2 cellular contexts compared by ENCODE assay signal in the genomic region with DNA sequence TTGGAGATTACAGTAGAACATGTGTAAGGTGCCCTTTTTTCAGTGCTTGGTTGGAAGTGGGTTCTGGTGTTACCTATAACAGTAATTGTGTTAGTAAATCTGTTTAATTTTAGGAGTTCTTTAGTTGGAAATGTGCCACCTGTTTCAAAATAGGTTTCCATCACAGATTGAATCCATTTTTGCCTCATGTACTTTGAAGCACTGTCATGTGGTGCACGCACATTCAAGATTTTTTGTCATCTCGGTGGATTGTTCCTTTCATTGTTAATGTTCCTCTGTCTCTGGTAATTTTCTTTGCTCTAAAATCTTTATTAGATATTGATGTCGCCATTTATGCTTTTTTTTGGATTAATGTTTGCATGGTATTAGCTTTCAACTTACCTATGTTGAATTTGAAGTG.
TF ChIP-seq lines count a peak whose summit lies in the region.

No MANE protein-coding gene starts in this region.

TF ChIP-seq in SK-N-SH, 30 proteins besides CTCF, POLR2A, EP300 and RAD21 (continued from another document):
- TF ChIP-seq TAF1 (IDR thresholded peaks at IDR 0.05; ENCODE audit: borderline replicate concordance, low read depth, low read length) (no peak), SIN3A (IDR thresholded peaks at IDR 0.05; ENCODE audit: borderline replicate concordance, low read depth, low read length) (no peak), YY1 (IDR thresholded peaks at IDR 0.05; ENCODE audit: low read depth) (no peak), FOXJ3 (CRISPR knock-in tag; IDR thresholded peaks at IDR 0.05) (no peak), FOSL2 (IDR thresholded peaks at IDR 0.05; ENCODE audit: borderline replicate concordance, low read depth) (no peak), GATA2 (CRISPR knock-in tag; IDR thresholded peaks at IDR 0.05) (no peak)
- TF ChIP-seq, protein P1, sequence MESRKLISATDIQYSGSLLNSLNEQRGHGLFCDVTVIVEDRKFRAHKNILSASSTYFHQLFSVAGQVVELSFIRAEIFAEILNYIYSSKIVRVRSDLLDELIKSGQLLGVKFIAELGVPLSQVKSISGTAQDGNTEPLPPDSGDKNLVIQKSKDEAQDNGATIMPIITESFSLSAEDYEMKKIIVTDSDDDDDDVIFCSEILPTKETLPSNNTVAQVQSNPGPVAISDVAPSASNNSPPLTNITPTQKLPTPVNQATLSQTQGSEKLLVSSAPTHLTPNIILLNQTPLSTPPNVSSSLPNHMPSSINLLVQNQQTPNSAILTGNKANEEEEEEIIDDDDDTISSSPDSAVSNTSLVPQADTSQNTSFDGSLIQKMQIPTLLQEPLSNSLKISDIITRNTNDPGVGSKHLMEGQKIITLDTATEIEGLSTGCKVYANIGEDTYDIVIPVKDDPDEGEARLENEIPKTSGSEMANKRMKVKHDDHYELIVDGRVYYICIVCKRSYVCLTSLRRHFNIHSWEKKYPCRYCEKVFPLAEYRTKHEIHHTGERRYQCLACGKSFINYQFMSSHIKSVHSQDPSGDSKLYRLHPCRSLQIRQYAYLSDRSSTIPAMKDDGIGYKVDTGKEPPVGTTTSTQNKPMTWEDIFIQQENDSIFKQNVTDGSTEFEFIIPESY (IDR thresholded peaks at IDR 0.05; ENCODE audit: borderline replicate concordance, low read depth) = no peak

TF ChIP-seq in SK-N-SH treated with all-trans-retinoic acid at 6 μM for 48 hours, 23 proteins besides CTCF, POLR2A, EP300 and RAD21 (continued from another document):
- TF ChIP-seq, protein P2, sequence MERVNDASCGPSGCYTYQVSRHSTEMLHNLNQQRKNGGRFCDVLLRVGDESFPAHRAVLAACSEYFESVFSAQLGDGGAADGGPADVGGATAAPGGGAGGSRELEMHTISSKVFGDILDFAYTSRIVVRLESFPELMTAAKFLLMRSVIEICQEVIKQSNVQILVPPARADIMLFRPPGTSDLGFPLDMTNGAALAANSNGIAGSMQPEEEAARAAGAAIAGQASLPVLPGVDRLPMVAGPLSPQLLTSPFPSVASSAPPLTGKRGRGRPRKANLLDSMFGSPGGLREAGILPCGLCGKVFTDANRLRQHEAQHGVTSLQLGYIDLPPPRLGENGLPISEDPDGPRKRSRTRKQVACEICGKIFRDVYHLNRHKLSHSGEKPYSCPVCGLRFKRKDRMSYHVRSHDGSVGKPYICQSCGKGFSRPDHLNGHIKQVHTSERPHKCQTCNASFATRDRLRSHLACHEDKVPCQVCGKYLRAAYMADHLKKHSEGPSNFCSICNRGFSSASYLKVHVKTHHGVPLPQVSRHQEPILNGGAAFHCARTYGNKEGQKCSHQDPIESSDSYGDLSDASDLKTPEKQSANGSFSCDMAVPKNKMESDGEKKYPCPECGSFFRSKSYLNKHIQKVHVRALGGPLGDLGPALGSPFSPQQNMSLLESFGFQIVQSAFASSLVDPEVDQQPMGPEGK (CRISPR knock-in tag; IDR thresholded peaks at IDR 0.05; ENCODE audit: borderline replicate concordance) = no peak
- TF ChIP-seq, protein P3, sequence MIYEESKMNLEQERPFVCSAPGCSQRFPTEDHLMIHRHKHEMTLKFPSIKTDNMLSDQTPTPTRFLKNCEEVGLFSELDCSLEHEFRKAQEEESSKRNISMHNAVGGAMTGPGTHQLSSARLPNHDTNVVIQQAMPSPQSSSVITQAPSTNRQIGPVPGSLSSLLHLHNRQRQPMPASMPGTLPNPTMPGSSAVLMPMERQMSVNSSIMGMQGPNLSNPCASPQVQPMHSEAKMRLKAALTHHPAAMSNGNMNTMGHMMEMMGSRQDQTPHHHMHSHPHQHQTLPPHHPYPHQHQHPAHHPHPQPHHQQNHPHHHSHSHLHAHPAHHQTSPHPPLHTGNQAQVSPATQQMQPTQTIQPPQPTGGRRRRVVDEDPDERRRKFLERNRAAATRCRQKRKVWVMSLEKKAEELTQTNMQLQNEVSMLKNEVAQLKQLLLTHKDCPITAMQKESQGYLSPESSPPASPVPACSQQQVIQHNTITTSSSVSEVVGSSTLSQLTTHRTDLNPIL (CRISPR knock-in tag; IDR thresholded peaks at IDR 0.05; ENCODE audit: low read depth) = no peak
- no peak for TF ChIP-seq ZNF70 (CRISPR knock-in tag; IDR thresholded peaks at IDR 0.05)
- no peak for TF ChIP-seq RARB (CRISPR knock-in tag; IDR thresholded peaks at IDR 0.05)
- no peak for TF ChIP-seq SNAI2 (CRISPR knock-in tag; IDR thresholded peaks at IDR 0.05)
- no peak for TF ChIP-seq ZNF565 (CRISPR knock-in tag; conservative IDR thresholded peaks at IDR 0.05; ENCODE audit: low read depth)
- TF ChIP-seq BACH2 (CRISPR knock-in tag; IDR thresholded peaks at IDR 0.05; ENCODE audit: borderline replicate concordance) = no peak
- no peak for TF ChIP-seq ZFP3 (CRISPR knock-in tag; IDR thresholded peaks at IDR 0.05)
- no peak for TF ChIP-seq ESRRG (CRISPR knock-in tag; IDR thresholded peaks at IDR 0.05)
- no peak for TF ChIP-seq GLIS3 (CRISPR knock-in tag; IDR thresholded peaks at IDR 0.05)
- TF ChIP-seq OSR1 (CRISPR knock-in tag; IDR thresholded peaks at IDR 0.05) = no peak
- TF ChIP-seq, protein P4, sequence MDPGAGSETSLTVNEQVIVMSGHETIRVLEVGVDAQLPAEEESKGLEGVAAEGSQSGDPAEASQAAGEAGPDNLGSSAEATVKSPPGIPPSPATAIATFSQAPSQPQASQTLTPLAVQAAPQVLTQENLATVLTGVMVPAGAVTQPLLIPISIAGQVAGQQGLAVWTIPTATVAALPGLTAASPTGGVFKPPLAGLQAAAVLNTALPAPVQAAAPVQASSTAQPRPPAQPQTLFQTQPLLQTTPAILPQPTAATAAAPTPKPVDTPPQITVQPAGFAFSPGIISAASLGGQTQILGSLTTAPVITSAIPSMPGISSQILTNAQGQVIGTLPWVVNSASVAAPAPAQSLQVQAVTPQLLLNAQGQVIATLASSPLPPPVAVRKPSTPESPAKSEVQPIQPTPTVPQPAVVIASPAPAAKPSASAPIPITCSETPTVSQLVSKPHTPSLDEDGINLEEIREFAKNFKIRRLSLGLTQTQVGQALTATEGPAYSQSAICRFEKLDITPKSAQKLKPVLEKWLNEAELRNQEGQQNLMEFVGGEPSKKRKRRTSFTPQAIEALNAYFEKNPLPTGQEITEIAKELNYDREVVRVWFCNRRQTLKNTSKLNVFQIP (CRISPR knock-in tag; IDR thresholded peaks at IDR 0.05; ENCODE audit: borderline replicate concordance, low read depth) = no peak
- TF ChIP-seq ZC3H10 (CRISPR knock-in tag; IDR thresholded peaks at IDR 0.05) = no peak
- no peak for TF ChIP-seq TOX (CRISPR knock-in tag; IDR thresholded peaks at IDR 0.05; ENCODE audit: borderline replicate concordance)
- TF ChIP-seq PPARA (CRISPR knock-in tag; IDR thresholded peaks at IDR 0.05; ENCODE audit: borderline replicate concordance) = no peak
- no peak for TF ChIP-seq ARNTL (CRISPR knock-in tag; IDR thresholded peaks at IDR 0.05; ENCODE audit: borderline replicate concordance, low read depth)
- TF ChIP-seq CSDC2 (CRISPR knock-in tag; IDR thresholded peaks at IDR 0.05) = no peak
- TF ChIP-seq ISL1 (CRISPR knock-in tag; IDR thresholded peaks at IDR 0.05) = no peak
TF ChIP-seq in SK-N-SH treated with all-trans-retinoic acid at 6 μM for 48 hours: peak in this region for 0.
